In genomic region chr13:42363941-42364612, GRCh38 we compare ENCODE assay signal across 14 cellular contexts.
DNase-seq lines count a peak whose midpoint lies in the region; ATAC-seq and TF ChIP-seq lines count a peak whose summit lies in the region.
"Had no signal": no experiment of that assay in that cellular context is flagged by ENCODE, and none has a peak within 500 bp of the region (broad histone marks: within the 10 kb centered on the region; RNA-seq: fewer than 3 reads in every experiment).

No MANE protein-coding gene starts in this region.

- DNase-seq in EH (ENCODE audit: low read depth) = peak; percentile 12
- peak; percentile 90 for DNase-seq in LHCN-M2 (ENCODE audit: low read depth)
- peak; percentile 6 for DNase-seq in amniotic epithelial cell (ENCODE audit: low read depth)
- DNase-seq in kidney tubule cell (ENCODE audit: low spot score) = peak; percentile 39
- DNase-seq in NCI-H2107 (lab: John Stamatoyannopoulos, UW) = no peak
- DNase-seq in GM20000 (ENCODE audit: low spot score) = no peak
- DNase-seq: activated CD8-positive, alpha-beta memory T cell treated with anti-CD3 and anti-CD28 coated beads, Interleukin-2, amount 10 ng/mL, durations not matched to agents 7 days and 5 days; BE2C; dorsolateral prefrontal cortex; NCI-H2081 treated with DMSO at 0.1 percent for 48 hours; stimulated activated CD4-positive, alpha-beta T cell treated with anti-CD3 and anti-CD28 coated beads, Interleukin-4, amount 100 ng/mL, for 24 hours; T-helper 9 cell had no signal

- no peak for ATAC-seq in HG02588 (IDR thresholded peaks at IDR 0.05; ENCODE audit: unreplicated experiment)
- no peak for ATAC-seq in GM21576 (IDR thresholded peaks at IDR 0.05; ENCODE audit: unreplicated experiment)
- ATAC-seq: activated CD8-positive, alpha-beta memory T cell treated with anti-CD3 and anti-CD28 coated beads, Interleukin-2, amount 10 ng/mL, durations not matched to agents 7 days and 5 days had no signal

- no peak for TF ChIP-seq CTCF in GM20000 (IDR thresholded peaks at IDR 0.05; ENCODE audit: extremely low read depth, missing control alignments)

Comparison
In these comparisons a context has a peak if more than half of its experiments do, and no peak if none do; other contexts are left out.
1. DNase-seq: peak in EH (single experiment), LHCN-M2 (single experiment), amniotic epithelial cell (single experiment) and kidney tubule cell (single experiment); none in NCI-H2107 (single experiment) and GM20000 (single experiment).